In the genomic region with DNA sequence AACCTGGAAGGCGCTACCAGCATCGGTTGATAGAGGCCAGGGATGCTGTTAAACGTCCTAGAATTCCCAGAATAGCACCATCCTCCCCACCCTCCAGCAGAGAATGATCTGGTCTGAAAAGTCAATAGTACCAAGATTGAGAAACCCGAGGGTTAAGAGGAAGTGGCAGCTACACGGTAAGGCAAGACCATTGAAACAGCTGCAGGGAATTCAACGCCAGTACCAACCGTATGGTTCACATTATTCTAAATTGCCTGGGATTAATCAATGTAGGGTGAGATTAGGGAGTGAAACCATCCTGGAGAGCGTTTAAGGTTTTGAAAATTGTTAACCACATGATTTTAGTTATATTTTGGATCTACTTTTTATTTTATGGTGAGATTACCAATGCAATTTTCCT, we compare ENCODE assay signal across 1 cellular context.
TF ChIP-seq lines count a peak whose summit lies in the region.

No MANE protein-coding gene starts in this region.

TF ChIP-seq in GM12891, 5 proteins besides CTCF, POLR2A, EP300 and RAD21:
- TF ChIP-seq PAX5 (IDR thresholded peaks at IDR 0.05; ENCODE audit: insufficient read depth, low read length, severe bottlenecking) (no peak), POU2F2 (IDR thresholded peaks at IDR 0.05; ENCODE audit: low read depth, low read length) (no peak)
TF ChIP-seq in GM12891: peak in this region for 0.
